In the genomic region with DNA sequence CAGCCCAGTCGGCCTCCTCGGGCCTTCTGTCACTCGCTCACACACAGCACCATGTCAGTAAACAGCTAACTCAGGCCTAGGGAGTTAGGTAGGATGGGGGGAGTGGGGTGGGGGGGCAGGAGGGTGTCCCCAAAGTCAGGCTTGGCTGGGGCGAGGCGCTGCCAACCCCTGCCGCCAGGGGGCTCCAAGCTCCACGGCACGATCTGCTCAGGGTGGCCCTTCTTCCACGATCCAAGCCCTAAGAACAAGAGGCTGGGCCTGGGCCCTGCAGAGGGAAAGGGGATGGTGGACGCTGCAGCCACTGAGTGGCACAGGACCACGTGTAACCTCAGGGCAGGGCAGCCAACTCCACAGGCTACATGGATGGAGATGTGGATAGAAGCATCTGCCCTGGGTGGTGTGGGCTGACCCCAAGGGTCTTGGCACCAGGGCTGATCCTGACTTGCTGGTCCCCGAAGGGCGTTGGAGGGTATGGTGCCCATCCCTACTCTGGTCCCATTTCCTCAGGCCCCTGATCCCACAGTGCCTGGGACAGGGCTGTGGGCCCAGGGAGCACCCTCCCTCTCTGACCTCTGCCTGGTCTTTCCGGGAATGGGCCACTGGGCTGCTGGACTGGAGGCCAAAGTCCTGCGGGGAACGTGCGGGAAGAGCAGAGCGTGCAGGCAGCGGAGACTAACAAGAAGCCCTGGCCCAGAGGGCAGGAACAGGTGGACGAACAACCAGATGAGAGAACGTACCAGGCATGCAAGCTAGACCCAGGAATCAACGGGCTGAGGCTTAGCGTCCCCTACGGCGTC, we compare ENCODE assay signal across 1 cellular context.
A peak's percentile ranks its signal among the peaks of the same experiment; 100 is the strongest.
TF ChIP-seq lines count a peak whose summit lies in the region.

No MANE protein-coding gene starts in this region.

TF ChIP-seq in HEK293, 187 proteins besides CTCF, POLR2A, EP300 and RAD21 (continued from another document):
- TF ChIP-seq ZBTB10 (tag by site-specific recombination; IDR thresholded peaks at IDR 0.05) (peak; percentile 83), ZNF677 (tag by site-specific recombination; IDR thresholded peaks at IDR 0.05) (no peak), ZNF624 (tag by site-specific recombination; IDR thresholded peaks at IDR 0.05) (no peak), ZNF121 (tag by site-specific recombination; IDR thresholded peaks at IDR 0.05) (0 out of 2 replicates have a peak, but pooled peaks have one; percentile 11), IKZF3 (tag by site-specific recombination; IDR thresholded peaks at IDR 0.05) (peak; percentile 23; the same call in 1 of the 2 replicates), GLI4 (tag by site-specific recombination; IDR thresholded peaks at IDR 0.05) (no peak), ZBTB8A (tag by site-specific recombination; IDR thresholded peaks at IDR 0.05) (peak; percentile 51; the same call in 1 of the 2 replicates), HOXD13 (CRISPR knock-in tag; IDR thresholded peaks at IDR 0.05; ENCODE audit: borderline replicate concordance) (no peak), ZNF692 (tag by site-specific recombination; IDR thresholded peaks at IDR 0.05) (peak; percentile 25; the same call in 1 of the 2 replicates), ZNF449 (tag by site-specific recombination; IDR thresholded peaks at IDR 0.05) (no peak), ZNF513 (tag by site-specific recombination; IDR thresholded peaks at IDR 0.05) (no peak), ZBTB44 (tag by site-specific recombination; IDR thresholded peaks at IDR 0.05) (no peak), ZNF211 (tag by site-specific recombination; IDR thresholded peaks at IDR 0.05; ENCODE audit: low read depth) (no peak), ZBTB48 (tag by site-specific recombination; IDR thresholded peaks at IDR 0.05) (peak; percentile 71), ZNF223 (tag by site-specific recombination; IDR thresholded peaks at IDR 0.05) (no peak), ZNF610 (tag by site-specific recombination; IDR thresholded peaks at IDR 0.05; ENCODE audit: borderline replicate concordance) (no peak), ZNF416 (tag by site-specific recombination; IDR thresholded peaks at IDR 0.05) (no peak), SCRT1 (tag by site-specific recombination; IDR thresholded peaks at IDR 0.05; ENCODE audit: borderline replicate concordance) (no peak), ZSCAN30 (tag by site-specific recombination; IDR thresholded peaks at IDR 0.05) (peak; percentile 48; the same call in 1 of the 2 replicates), PBX3 (CRISPR knock-in tag; IDR thresholded peaks at IDR 0.05) (peak; percentile 50; the same call in 1 of the 2 replicates), ZNF426 (tag by site-specific recombination; IDR thresholded peaks at IDR 0.05) (no peak), ZNF654 (tag by site-specific recombination; IDR thresholded peaks at IDR 0.05; ENCODE audit: low read depth) (peak; percentile 41)
- TF ChIP-seq, protein P1, sequence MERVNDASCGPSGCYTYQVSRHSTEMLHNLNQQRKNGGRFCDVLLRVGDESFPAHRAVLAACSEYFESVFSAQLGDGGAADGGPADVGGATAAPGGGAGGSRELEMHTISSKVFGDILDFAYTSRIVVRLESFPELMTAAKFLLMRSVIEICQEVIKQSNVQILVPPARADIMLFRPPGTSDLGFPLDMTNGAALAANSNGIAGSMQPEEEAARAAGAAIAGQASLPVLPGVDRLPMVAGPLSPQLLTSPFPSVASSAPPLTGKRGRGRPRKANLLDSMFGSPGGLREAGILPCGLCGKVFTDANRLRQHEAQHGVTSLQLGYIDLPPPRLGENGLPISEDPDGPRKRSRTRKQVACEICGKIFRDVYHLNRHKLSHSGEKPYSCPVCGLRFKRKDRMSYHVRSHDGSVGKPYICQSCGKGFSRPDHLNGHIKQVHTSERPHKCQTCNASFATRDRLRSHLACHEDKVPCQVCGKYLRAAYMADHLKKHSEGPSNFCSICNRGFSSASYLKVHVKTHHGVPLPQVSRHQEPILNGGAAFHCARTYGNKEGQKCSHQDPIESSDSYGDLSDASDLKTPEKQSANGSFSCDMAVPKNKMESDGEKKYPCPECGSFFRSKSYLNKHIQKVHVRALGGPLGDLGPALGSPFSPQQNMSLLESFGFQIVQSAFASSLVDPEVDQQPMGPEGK (tag by site-specific recombination; IDR thresholded peaks at IDR 0.05), result peak; percentile 91
- TF ChIP-seq, protein P2, sequence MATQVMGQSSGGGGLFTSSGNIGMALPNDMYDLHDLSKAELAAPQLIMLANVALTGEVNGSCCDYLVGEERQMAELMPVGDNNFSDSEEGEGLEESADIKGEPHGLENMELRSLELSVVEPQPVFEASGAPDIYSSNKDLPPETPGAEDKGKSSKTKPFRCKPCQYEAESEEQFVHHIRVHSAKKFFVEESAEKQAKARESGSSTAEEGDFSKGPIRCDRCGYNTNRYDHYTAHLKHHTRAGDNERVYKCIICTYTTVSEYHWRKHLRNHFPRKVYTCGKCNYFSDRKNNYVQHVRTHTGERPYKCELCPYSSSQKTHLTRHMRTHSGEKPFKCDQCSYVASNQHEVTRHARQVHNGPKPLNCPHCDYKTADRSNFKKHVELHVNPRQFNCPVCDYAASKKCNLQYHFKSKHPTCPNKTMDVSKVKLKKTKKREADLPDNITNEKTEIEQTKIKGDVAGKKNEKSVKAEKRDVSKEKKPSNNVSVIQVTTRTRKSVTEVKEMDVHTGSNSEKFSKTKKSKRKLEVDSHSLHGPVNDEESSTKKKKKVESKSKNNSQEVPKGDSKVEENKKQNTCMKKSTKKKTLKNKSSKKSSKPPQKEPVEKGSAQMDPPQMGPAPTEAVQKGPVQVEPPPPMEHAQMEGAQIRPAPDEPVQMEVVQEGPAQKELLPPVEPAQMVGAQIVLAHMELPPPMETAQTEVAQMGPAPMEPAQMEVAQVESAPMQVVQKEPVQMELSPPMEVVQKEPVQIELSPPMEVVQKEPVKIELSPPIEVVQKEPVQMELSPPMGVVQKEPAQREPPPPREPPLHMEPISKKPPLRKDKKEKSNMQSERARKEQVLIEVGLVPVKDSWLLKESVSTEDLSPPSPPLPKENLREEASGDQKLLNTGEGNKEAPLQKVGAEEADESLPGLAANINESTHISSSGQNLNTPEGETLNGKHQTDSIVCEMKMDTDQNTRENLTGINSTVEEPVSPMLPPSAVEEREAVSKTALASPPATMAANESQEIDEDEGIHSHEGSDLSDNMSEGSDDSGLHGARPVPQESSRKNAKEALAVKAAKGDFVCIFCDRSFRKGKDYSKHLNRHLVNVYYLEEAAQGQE (tag by site-specific recombination; IDR thresholded peaks at IDR 0.05), result no peak
